1 cellular context compared by ENCODE assay signal in the genomic region with DNA sequence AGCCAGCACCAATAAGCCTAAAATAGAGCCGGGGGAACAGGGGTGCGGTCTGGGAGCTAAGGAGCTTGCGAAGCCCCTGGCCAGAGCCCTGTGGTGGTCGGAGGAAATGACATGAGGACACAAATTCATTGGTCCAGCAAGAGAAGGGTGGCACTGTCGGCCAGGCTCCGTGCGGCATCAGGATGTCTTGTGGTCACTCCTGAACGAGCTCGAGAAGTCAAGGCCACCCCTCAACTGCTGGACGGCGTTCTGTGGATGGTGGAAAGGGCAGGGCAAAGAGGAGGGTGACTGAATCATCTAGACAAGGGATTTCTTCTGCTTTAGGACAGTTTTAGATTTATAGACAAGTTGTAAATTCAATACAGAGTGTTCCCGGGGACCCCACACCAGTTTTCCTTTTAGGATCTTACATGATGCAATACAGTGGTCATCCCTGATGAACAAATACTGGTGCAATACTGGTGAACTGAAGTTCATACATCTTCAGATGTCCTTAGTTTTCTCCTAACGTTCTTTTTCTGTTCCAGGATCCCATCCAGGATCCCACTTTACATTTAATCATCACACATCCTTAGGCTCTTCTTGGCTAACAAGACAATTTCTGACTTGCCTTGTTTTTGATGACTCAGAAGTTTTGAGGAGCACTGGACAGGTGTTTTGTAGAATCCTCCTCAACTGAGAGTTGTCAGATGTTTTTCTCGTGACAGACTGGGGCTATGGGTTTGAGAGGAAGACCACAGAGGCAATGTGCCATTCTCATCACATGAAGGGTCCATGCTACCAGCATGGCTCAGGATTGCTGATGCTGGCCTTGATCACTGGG.
TF ChIP-seq lines count a peak whose summit lies in the region.

No MANE protein-coding gene starts in this region.

TF ChIP-seq in K562, 482 proteins besides CTCF, POLR2A, EP300 and RAD21 (continued from another document):
- no peak for TF ChIP-seq CUX1 (CRISPR knock-in tag; IDR thresholded peaks at IDR 0.05)
- 0 out of 2 replicates have a peak, but pooled peaks have one; percentile 49 for TF ChIP-seq HDAC8 (tag; IDR thresholded peaks at IDR 0.05)
- no peak for TF ChIP-seq FUS (optimal IDR thresholded peaks at IDR 0.05; ENCODE audit: low read depth, low read length)
- peak; percentile 94 to 96 for TF ChIP-seq TRIM24 (IDR thresholded peaks at IDR 0.05)
- no peak for TF ChIP-seq ELF1 (tag; IDR thresholded peaks at IDR 0.05)
- TF ChIP-seq ZNF224 (CRISPR knock-in tag; IDR thresholded peaks at IDR 0.05), result no peak
- TF ChIP-seq GABPB2 (CRISPR knock-in tag; conservative IDR thresholded peaks at IDR 0.05), result no peak
- TF ChIP-seq PRMT5 (CRISPR knock-in tag; IDR thresholded peaks at IDR 0.05), result no peak
- no peak for TF ChIP-seq PHF20 (IDR thresholded peaks at IDR 0.05; ENCODE audit: partially characterized antibody)
- TF ChIP-seq CBX3 (IDR thresholded peaks at IDR 0.05; ENCODE audit: borderline replicate concordance in 1 of 2, low read length in 2 of 2), result no peak
- TF ChIP-seq MEIS2 (IDR thresholded peaks at IDR 0.05; ENCODE audit: partially characterized antibody), result no peak
- TF ChIP-seq ZZZ3 (IDR thresholded peaks at IDR 0.05), result no peak
- peak; percentile 26; the same call in 1 of the 2 replicates for TF ChIP-seq MEF2D (tag; conservative IDR thresholded peaks at IDR 0.05; ENCODE audit: low read depth)
- TF ChIP-seq FOXJ2 (tag; IDR thresholded peaks at IDR 0.05), result no peak
- TF ChIP-seq AFF1 (IDR thresholded peaks at IDR 0.05; ENCODE audit: low read depth in 1 of 2, partially characterized antibody in 2 of 2), result no peak
- no peak for TF ChIP-seq PHTF2 (CRISPR knock-in tag; IDR thresholded peaks at IDR 0.05)
- 0 out of 2 replicates have a peak, but pooled peaks have one; percentile 39 for TF ChIP-seq SMAD4 (CRISPR knock-in tag; conservative IDR thresholded peaks at IDR 0.05)
- TF ChIP-seq TRIM25 (IDR thresholded peaks at IDR 0.05; ENCODE audit: borderline replicate concordance), result no peak
- 0 out of 2 replicates have a peak, but pooled peaks have one; percentile 13 for TF ChIP-seq GABPA (tag; conservative IDR thresholded peaks at IDR 0.05; ENCODE audit: low read depth)
- 0 out of 2 replicates have a peak, but pooled peaks have one; percentile 34 for TF ChIP-seq IRF9 (tag; IDR thresholded peaks at IDR 0.05)
- no peak for TF ChIP-seq ZNF41 (CRISPR knock-in tag; conservative IDR thresholded peaks at IDR 0.05)
- TF ChIP-seq LEF1 (IDR thresholded peaks at IDR 0.05), result no peak
- TF ChIP-seq ZNF184 (CRISPR knock-in tag; IDR thresholded peaks at IDR 0.05), result no peak
- TF ChIP-seq ATF4 (CRISPR knock-in tag; IDR thresholded peaks at IDR 0.05), result peak; percentile 78; the same call in 1 of the 2 replicates
- no peak for TF ChIP-seq HIVEP1 (CRISPR knock-in tag; IDR thresholded peaks at IDR 0.05)
- no peak for TF ChIP-seq USF2 (CRISPR knock-in tag; IDR thresholded peaks at IDR 0.05)
- TF ChIP-seq RNF2 (IDR thresholded peaks at IDR 0.05), result no peak
- TF ChIP-seq CTBP1 (IDR thresholded peaks at IDR 0.05; ENCODE audit: borderline replicate concordance), result 0 out of 2 replicates have a peak, but pooled peaks have one; percentile 18
- no peak for TF ChIP-seq EP400 (IDR thresholded peaks at IDR 0.05)
- peak; percentile 8; the same call in 1 of the 2 replicates for TF ChIP-seq CXXC5 (CRISPR knock-in tag; IDR thresholded peaks at IDR 0.05)
- TF ChIP-seq STAT5B (CRISPR knock-in tag; IDR thresholded peaks at IDR 0.05), result no peak
- 0 out of 2 replicates have a peak, but pooled peaks have one; percentile 4 for TF ChIP-seq ETV1 (tag; conservative IDR thresholded peaks at IDR 0.05; ENCODE audit: low read depth)
- no peak for TF ChIP-seq ILF3 (IDR thresholded peaks at IDR 0.05; ENCODE audit: borderline replicate concordance)
- TF ChIP-seq ZNF316 (IDR thresholded peaks at IDR 0.05), result peak; percentile 91
- no peak for TF ChIP-seq ID3 (CRISPR knock-in tag; IDR thresholded peaks at IDR 0.05)
- no peak for TF ChIP-seq ID3 (tag; IDR thresholded peaks at IDR 0.05)
- TF ChIP-seq, protein P1, sequence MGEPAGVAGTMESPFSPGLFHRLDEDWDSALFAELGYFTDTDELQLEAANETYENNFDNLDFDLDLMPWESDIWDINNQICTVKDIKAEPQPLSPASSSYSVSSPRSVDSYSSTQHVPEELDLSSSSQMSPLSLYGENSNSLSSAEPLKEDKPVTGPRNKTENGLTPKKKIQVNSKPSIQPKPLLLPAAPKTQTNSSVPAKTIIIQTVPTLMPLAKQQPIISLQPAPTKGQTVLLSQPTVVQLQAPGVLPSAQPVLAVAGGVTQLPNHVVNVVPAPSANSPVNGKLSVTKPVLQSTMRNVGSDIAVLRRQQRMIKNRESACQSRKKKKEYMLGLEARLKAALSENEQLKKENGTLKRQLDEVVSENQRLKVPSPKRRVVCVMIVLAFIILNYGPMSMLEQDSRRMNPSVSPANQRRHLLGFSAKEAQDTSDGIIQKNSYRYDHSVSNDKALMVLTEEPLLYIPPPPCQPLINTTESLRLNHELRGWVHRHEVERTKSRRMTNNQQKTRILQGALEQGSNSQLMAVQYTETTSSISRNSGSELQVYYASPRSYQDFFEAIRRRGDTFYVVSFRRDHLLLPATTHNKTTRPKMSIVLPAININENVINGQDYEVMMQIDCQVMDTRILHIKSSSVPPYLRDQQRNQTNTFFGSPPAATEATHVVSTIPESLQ (CRISPR knock-in tag; IDR thresholded peaks at IDR 0.05), result no peak
- TF ChIP-seq ATF7 (IDR thresholded peaks at IDR 0.05), result peak; percentile 25; the same call in 1 of the 2 replicates
- TF ChIP-seq ZNF707 (CRISPR knock-in tag; conservative IDR thresholded peaks at IDR 0.05), result no peak
